ENCODE assay signal across 17 cellular contexts in genomic region chr2:62708751-62709150, GRCh38. TPM values are rescaled to one million over a fixed set of nuclear protein-coding genes. Genes with fewer than 3 reads are reported as not detected.
DNase-seq lines count a peak whose midpoint lies in the region; ATAC-seq and TF ChIP-seq lines count a peak whose summit lies in the region.
"Had no signal": no experiment of that assay in that cellular context is flagged by ENCODE, and none has a peak within 500 bp of the region (broad histone marks: within the 10 kb centered on the region; RNA-seq: fewer than 3 reads in every experiment).

No MANE protein-coding gene starts in this region.

- no peak for DNase-seq in AG04450 (ENCODE audit: low read depth, low spot score)
- no peak for DNase-seq in epithelial cell of esophagus (ENCODE audit: low read depth)
- no peak for DNase-seq in nephron progenitor cell
- no peak for DNase-seq in SW480 (ENCODE audit: low spot score)
- DNase-seq in CD4-positive, alpha-beta memory T cell = no peak
- DNase-seq: activated CD4-positive, alpha-beta T cell treated with anti-CD3 and anti-CD28 coated beads, Interleukin-2, amount 50 U/mL, for 48 hours; activated effector memory CD4-positive, alpha-beta T cell treated with Interleukin-2 at 50 U/mL for 16 hours; brain microvascular endothelial cell; endodermal cell; NCI-H1417; NCI-H510A; stimulated activated CD4-positive, alpha-beta T cell treated with anti-CD3 and anti-CD28 coated beads, Interleukin-1b, Interleukin-23, amount 100 ng/mL, for 48 hours; T-helper 9 cell had no signal

- peaks cover 17 to 31% (median 30%) of the 10 kb centered on the region in 3 donors for H3K4me1 Mint-ChIP-seq in IgD-negative memory B cell
- peaks cover 32% of the 10 kb centered on the region for H3K4me1 Mint-ChIP-seq in nephron progenitor cell
- H3K4me1 Mint-ChIP-seq in CD4-positive, alpha-beta memory T cell = peaks cover 28 to 39% (median 32%) of the 10 kb centered on the region in 4 donors

- POLR2A ChIA-PET in AG04450 (lab: Yijun Ruan, JAX) = no interaction called here
- POLR2A ChIA-PET in CD4-positive, alpha-beta memory T cell (lab: Charles Lee; ENCODE audit: partially characterized antibody) = no interaction called here

- H3K27me3 Mint-ChIP-seq in IgD-negative memory B cell = no peaks in the 10 kb centered on the region
- H3K27me3 Mint-ChIP-seq in nephron progenitor cell (ENCODE audit: low read depth, poor library complexity) = peaks cover 4% of the 10 kb centered on the region
- H3K27me3 Mint-ChIP-seq in CD4-positive, alpha-beta memory T cell = no peaks in the 10 kb centered on the region

- H3K36me3 Mint-ChIP-seq in IgD-negative memory B cell = peaks cover 2% of the 10 kb centered on the region
- H3K36me3 Mint-ChIP-seq in nephron progenitor cell (ENCODE audit: low read depth) = peaks cover 11% of the 10 kb centered on the region
- peaks cover 7 to 12% of the 10 kb centered on the region in 2 donors for H3K36me3 Mint-ChIP-seq in CD4-positive, alpha-beta memory T cell

- H3K9me3 Mint-ChIP-seq in IgD-negative memory B cell = no peaks in the 10 kb centered on the region
- H3K9me3 Mint-ChIP-seq in nephron progenitor cell = peaks cover 8% of the 10 kb centered on the region
- peaks cover 0 to 2% (median 0%) of the 10 kb centered on the region in 8 donors for H3K9me3 Mint-ChIP-seq in CD4-positive, alpha-beta memory T cell
- H3K9me3 Mint-ChIP-seq: endodermal cell had no signal

- H3K27ac Mint-ChIP-seq in IgD-negative memory B cell (no peak overlapping the region), nephron progenitor cell (no peak overlapping the region)
- H3K27ac Mint-ChIP-seq in CD4-positive, alpha-beta memory T cell = no peak overlapping the region
- H3K27ac Mint-ChIP-seq: endodermal cell had no signal

- intact Hi-C loops in CD4-positive, alpha-beta memory T cell (cut with micrococcal nuclease) = loop anchor here (5.0 to 10.0 kb wide), 3 partner anchors 401 to 1014 kb away; partner anchors contain the start of gene CCT4

- no peaks in the 10 kb centered on the region for H3K9me3 ChIP-seq in AG04450 (ENCODE audit: control insufficient read depth, insufficient read depth, low read length)
- no peaks in the 10 kb centered on the region for H3K9me3 ChIP-seq in CD4-positive, alpha-beta memory T cell (ENCODE audit: control insufficient read depth in 1 of 2, low read length in 2 of 2)

- H3K4me3 ChIP-seq in AG04450 (ENCODE audit: low read depth, low read length) (peak overlapping the region; percentile 28), epithelial cell of esophagus (ENCODE audit: low read length) (peak overlapping the region; percentile 84)
- H3K4me3 ChIP-seq in CD4-positive, alpha-beta memory T cell (ENCODE audit: low read length in 2 of 2) = no peak overlapping the region
- H3K4me3 ChIP-seq: lung had no signal

- H3K4me1 ChIP-seq in CD4-positive, alpha-beta memory T cell (ENCODE audit: insufficient read depth, low read length) = peaks cover 43% of the 10 kb centered on the region

- H3K27ac ChIP-seq in AG04450 (ENCODE audit: low read depth, low read length) = no peak overlapping the region
- H3K27ac ChIP-seq in CD4-positive, alpha-beta memory T cell (ENCODE audit: low read depth, low read length) = no peak overlapping the region
- H3K27ac ChIP-seq: brain microvascular endothelial cell had no signal

- H3K27me3 ChIP-seq in AG04450 (ENCODE audit: control insufficient read depth, insufficient read depth, low read length) = no peaks in the 10 kb centered on the region
- H3K27me3 ChIP-seq in CD4-positive, alpha-beta memory T cell (ENCODE audit: insufficient read depth, low read length) = no peaks in the 10 kb centered on the region
- H3K27me3 ChIP-seq: brain microvascular endothelial cell had no signal

- CTCF ChIA-PET in AG04450 (lab: Charles Lee) = no interaction called here
- CTCF ChIA-PET in CD4-positive, alpha-beta memory T cell (lab: Charles Lee; ENCODE audit: partially characterized antibody) = interaction anchor here (0.6 kb wide), 1 partner anchor 770 kb away, joined by 3 read pairs; no protein-coding TSS in a partner anchor

- no peak for ATAC-seq in HG02885 (IDR thresholded peaks at IDR 0.05; ENCODE audit: poor library complexity, unreplicated experiment)
- ATAC-seq in GM21717 (IDR thresholded peaks at IDR 0.05; ENCODE audit: unreplicated experiment) = no peak

- TF ChIP-seq CTCF in AG04450 (IDR thresholded peaks at IDR 0.05; ENCODE audit: low read depth, low read length) (no peak), epithelial cell of esophagus (IDR thresholded peaks at IDR 0.05; ENCODE audit: insufficient read depth, low read depth, low read length, missing control alignments) (no peak), nephron progenitor cell (IDR thresholded peaks at IDR 0.05) (no peak)

- H3K36me3 ChIP-seq in CD4-positive, alpha-beta memory T cell (ENCODE audit: insufficient read depth, low read length) = no peaks in the 10 kb centered on the region

- H3K4me3 Mint-ChIP-seq in IgD-negative memory B cell (peak overlapping the region in 3 of 4 donors; percentile 6 to 39 (median 13)), nephron progenitor cell (peak overlapping the region; percentile 20)
- peak overlapping the region in 4 of 8 donors; percentile 1 to 55 (median 21) for H3K4me3 Mint-ChIP-seq in CD4-positive, alpha-beta memory T cell
- H3K4me3 Mint-ChIP-seq: endodermal cell had no signal

RNA-seq across cellular contexts. Expression of gene EHBP1, which starts 3.2 kb away (rescaled TPM):
- polyA plus RNA-seq in AG04450 (2011; rRNA removed) (48.2 and 68.6 TPM in 2 replicates), IgD-negative memory B cell (10.2 TPM)
- polyA minus RNA-seq in AG04450 (2011; rRNA and poly(A)+ RNA removed) = 77.3 and 98.3 TPM in 2 replicates
- 10 to 100 TPM; 26.8 to 31.9 TPM for total RNA-seq in CD4-positive, alpha-beta memory T cell
- 10 to 100 TPM in 1 of 2 donors, 1 to 10 TPM in 1; 9.2 to 15.2 TPM for polyA plus RNA-seq in CD4-positive, alpha-beta memory T cell

Comparison
In these comparisons a context has a peak if more than half of its experiments do, and no peak if none do; other contexts are left out.
1. H3K4me3 ChIP-seq: peak in AG04450 (single experiment) and epithelial cell of esophagus (single experiment); none in CD4-positive, alpha-beta memory T cell (0 of 2).